9 cellular contexts compared by ENCODE assay signal in the genomic region with DNA sequence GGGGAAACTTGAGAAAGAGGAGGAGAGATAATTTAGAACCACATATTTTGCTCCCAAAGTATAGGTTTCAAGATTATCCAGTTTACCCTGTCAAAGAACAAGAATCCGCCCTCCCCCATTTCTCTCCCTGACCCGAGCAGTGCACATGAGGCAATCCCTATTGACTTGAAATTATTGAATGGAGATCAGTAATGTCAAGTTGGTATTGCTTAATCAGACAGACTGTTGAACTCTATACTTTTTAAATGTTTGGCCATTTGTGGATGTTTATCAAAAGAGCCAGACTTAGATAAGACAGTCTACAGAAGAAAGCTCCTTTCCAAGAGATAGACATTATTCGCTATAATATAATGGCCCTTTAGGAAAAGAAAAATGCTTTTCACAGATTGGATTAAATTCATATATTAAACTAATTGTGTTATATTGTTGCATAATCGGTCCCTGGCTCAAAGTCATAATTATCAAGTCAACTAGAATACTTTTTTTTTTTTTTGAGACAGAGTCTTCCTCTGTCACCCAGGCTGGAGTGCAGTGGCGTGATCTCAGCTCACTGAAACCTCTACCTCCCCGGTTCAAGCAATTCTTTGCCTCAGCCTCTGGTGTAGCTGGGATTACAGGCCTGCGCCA. TPM values are rescaled to one million over a fixed set of nuclear protein-coding genes. Genes with fewer than 3 reads are reported as not detected.
DNase-seq lines count a peak whose midpoint lies in the region; ATAC-seq and TF ChIP-seq lines count a peak whose summit lies in the region.
"Had no signal": no experiment of that assay in that cellular context is flagged by ENCODE, and none has a peak within 500 bp of the region (broad histone marks: within the 10 kb centered on the region; RNA-seq: fewer than 3 reads in every experiment).

No MANE protein-coding gene starts in this region.

- peak overlapping the region; percentile 47 to 86 (median 74) for H3K4me3 Mint-ChIP-seq in naive B cell

- no peaks in the 10 kb centered on the region for H3K9me3 ChIP-seq in heart left ventricle

- 83 to 88% (median 84%) methylated on average over 7 of the region's 7 CpGs for WGBS in heart left ventricle, 4 donors

- DNase-seq in heart left ventricle (no peak), left ventricle myocardium superior (no peak), caudate nucleus (lab: John Stamatoyannopoulos, UW) (no peak), naive B cell (no peak), NCI-H526 (lab: John Stamatoyannopoulos, UW) (no peak), GOT3 (lab: John Stamatoyannopoulos, UW) (no peak)
- no peak for DNase-seq in stimulated activated CD4-positive, alpha-beta T cell treated with anti-CD3 and anti-CD28 coated beads, Interleukin-15, amount 100 ng/mL, for 24 hours
- DNase-seq in stimulated activated CD4-positive, alpha-beta T cell treated with anti-CD3 and anti-CD28 coated beads, Interleukin-4, amount 100 ng/mL, for 24 hours = no peak
- DNase-seq: foreskin keratinocyte had no signal

- no peaks in the 10 kb centered on the region for H3K36me3 ChIP-seq in heart left ventricle

- H3K27ac Mint-ChIP-seq in naive B cell = peak overlapping the region; percentile 75 to 97 (median 90)

- peak overlapping the region in 1 of 12 donors; percentile 34 for H3K4me3 ChIP-seq in heart left ventricle

- no peaks in the 10 kb centered on the region for H3K27me3 ChIP-seq in heart left ventricle
- H3K27me3 ChIP-seq: foreskin keratinocyte had no signal

- no peak for TF ChIP-seq POLR2A in heart left ventricle (IDR thresholded peaks at IDR 0.05)

- intact Hi-C loops in heart left ventricle (cut with DNase I) (no loop called here), left ventricle myocardium superior (cut with micrococcal nuclease) (no loop called here)

- no peak for ATAC-seq in heart left ventricle
- ATAC-seq in left ventricle myocardium superior = no peak
- ATAC-seq in naive B cell (ENCODE audit: low read depth in 2 of 2) = no peak
- ATAC-seq: foreskin keratinocyte had no signal

- no peaks in the 10 kb centered on the region for H3K36me3 Mint-ChIP-seq in naive B cell

- peaks cover 33 to 78% (median 45%) of the 10 kb centered on the region in 3 donors for H3K4me1 Mint-ChIP-seq in naive B cell

- H3K9me3 Mint-ChIP-seq in naive B cell = no peaks in the 10 kb centered on the region

- no peak for TF ChIP-seq CTCF in heart left ventricle (IDR thresholded peaks at IDR 0.05)

- no peaks in the 10 kb centered on the region for H3K27me3 Mint-ChIP-seq in naive B cell

- H3K27ac ChIP-seq in heart left ventricle = peak overlapping the region in 11 of 12 donors; percentile 14 to 99 (median 75)
- peak overlapping the region; percentile 93 for H3K27ac ChIP-seq in caudate nucleus (ENCODE audit: low read depth, low read length)
- H3K27ac ChIP-seq: foreskin keratinocyte had no signal

- H3K4me1 ChIP-seq in heart left ventricle = peaks cover 0 to 83% (median 41%) of the 10 kb centered on the region in 12 donors

RNA-seq across cellular contexts. Expression of a gene that starts 5.3 kb away (rescaled TPM):
- total RNA-seq in heart left ventricle (10 to 100 TPM in 3 of 9 donors, 1 to 10 TPM in 6; 3.2 to 15.1 (median 6.7) TPM), left ventricle myocardium superior (4.8 TPM)
- polyA plus RNA-seq in heart left ventricle (1 to 10 TPM; 1.7 to 8.8 TPM), naive B cell (ENCODE audit: low read depth in 6 of 6) (10 to 100 TPM in 1 of 6 donors, 1 to 10 TPM in 5; 1.6 to 15.8 (median 9.0) TPM)

RNA-seq across cellular contexts. Expression of a gene that starts 6.3 kb away (rescaled TPM):
- 1 to 10 TPM; 3.5 to 8.9 (median 7.2) TPM for total RNA-seq in heart left ventricle
- 1 to 10 TPM; 4.0 to 5.0 TPM for polyA plus RNA-seq in heart left ventricle
- 4.7 TPM for total RNA-seq in left ventricle myocardium superior
- 10 to 100 TPM in 4 of 6 donors, 1 to 10 TPM in 2; 7.2 to 21.6 (median 12.3) TPM for polyA plus RNA-seq in naive B cell (ENCODE audit: low read depth in 6 of 6)

RNA-seq across cellular contexts. Expression of a gene that starts 54.2 kb away (rescaled TPM):
- 100 to 1,000 TPM; 116 to 166 (median 139) TPM for total RNA-seq in heart left ventricle
- polyA plus RNA-seq in heart left ventricle = 100 to 1,000 TPM; 143 to 179 TPM
- 157 TPM for total RNA-seq in left ventricle myocardium superior
- polyA plus RNA-seq in naive B cell (ENCODE audit: low read depth in 6 of 6) = 10 to 100 TPM; 31.1 to 63.8 (median 40.8) TPM
